Comparison of ENCODE assay signal across 36 cellular contexts in the genomic region with DNA sequence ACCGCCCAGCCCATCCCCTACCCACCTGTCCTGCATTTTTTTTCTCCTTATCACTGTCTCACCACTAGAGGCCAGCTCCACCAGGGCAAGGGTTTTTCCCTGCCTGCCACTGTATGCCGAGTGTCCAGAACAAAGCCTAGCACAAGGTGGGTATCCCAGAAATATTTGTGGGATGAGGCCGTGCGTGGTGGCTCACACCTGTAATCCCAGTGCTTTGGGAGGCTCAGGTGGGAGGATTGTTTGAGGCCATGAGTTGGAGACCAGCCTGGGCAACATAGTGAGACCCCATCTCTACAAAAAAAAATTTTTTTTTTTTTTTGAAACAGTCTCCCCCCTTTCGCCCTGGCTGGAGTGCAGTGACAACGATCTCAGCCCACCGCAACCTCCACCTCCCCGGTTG. TPM values are rescaled to one million over a fixed set of nuclear protein-coding genes. Genes with fewer than 3 reads are reported as not detected.
DNase-seq lines count a peak whose midpoint lies in the region; ATAC-seq and TF ChIP-seq lines count a peak whose summit lies in the region.
"Had no signal": no experiment of that assay in that cellular context is flagged by ENCODE, and none has a peak within 500 bp of the region (broad histone marks: within the 10 kb centered on the region; RNA-seq: fewer than 3 reads in every experiment).

No MANE protein-coding gene starts in this region.

- POLR2A ChIA-PET in SK-N-SH (lab: Yijun Ruan, JAX): interaction anchor here (1.4 kb wide), 1 partner anchor 13 kb away, joined by 4 read pairs; a partner anchor contains a TSS

- no peaks in the 10 kb centered on the region for H3K27me3 Mint-ChIP-seq in type B pancreatic cell
- H3K27me3 Mint-ChIP-seq: CD4-positive, CD25-positive, alpha-beta regulatory T cell; progenitor cell of endocrine pancreas had no signal

- TF ChIP-seq RAD21 in SK-N-SH (IDR thresholded peaks at IDR 0.05; ENCODE audit: low read length): no peak

- H4K20me1 ChIP-seq in SK-N-SH (ENCODE audit: insufficient read depth): no peaks in the 10 kb centered on the region

- intact Hi-C loops in upper lobe of right lung (cut with DNase I): no loop called here

- H2AFZ ChIP-seq in SK-N-SH (ENCODE audit: low read depth): no peak overlapping the region
- H2AFZ ChIP-seq: GM23338 had no signal

- H3K4me1 Mint-ChIP-seq in type B pancreatic cell (ENCODE audit: unreplicated experiment): peaks cover 6% of the 10 kb centered on the region

- H3K36me3 ChIP-seq in SK-N-SH (replicated peaks in 1 of 2; ENCODE audit: control insufficient read depth in 1 of 2, insufficient read depth in 2 of 2, low read length in 1 of 2) (peaks cover 21 to 26% of the 10 kb centered on the region in 2 experiments), upper lobe of right lung (peaks cover 65% of the 10 kb centered on the region)

- WGBS in SK-N-SH (ENCODE audit: low lambda C conversion rate): 93% methylated on average over 8 of the region's 8 CpGs

- H3K4me3 ChIP-seq in SK-N-SH (ENCODE audit: low read depth in 2 of 2, low read length in 1 of 2): no peak overlapping the region
- no peak overlapping the region for H3K4me3 ChIP-seq in LNCaP clone FGC (ENCODE audit: low read depth, low read length)
- no peak overlapping the region for H3K4me3 ChIP-seq in choroid plexus epithelial cell (ENCODE audit: low read depth, low read length)
- no peak overlapping the region for H3K4me3 ChIP-seq in upper lobe of right lung
- H3K4me3 ChIP-seq: cardiac muscle cell, GM23338, heart left ventricle, sigmoid colon, transverse colon had no signal

- no peak overlapping the region for H3K9ac ChIP-seq in SK-N-SH

- no peak overlapping the region for H3K27ac Mint-ChIP-seq in type B pancreatic cell
- H3K27ac Mint-ChIP-seq: activated naive CD4-positive, alpha-beta T cell treated with anti-CD3 and anti-CD28 coated beads, Interleukin-2, amount 50 U/mL, for 72 hours; progenitor cell of endocrine pancreas had no signal

- H3K36me3 Mint-ChIP-seq in type B pancreatic cell: peaks cover 13% of the 10 kb centered on the region

- no peak overlapping the region for H3K27ac ChIP-seq in SK-N-SH (ENCODE audit: low read depth in 2 of 2, low read length in 1 of 2)
- no peak overlapping the region for H3K27ac ChIP-seq in upper lobe of right lung
- H3K27ac ChIP-seq: cardiac muscle cell, heart left ventricle, sigmoid colon, transverse colon had no signal

- CTCF ChIA-PET in SK-N-SH (lab: Yijun Ruan, JAX): interaction anchor here (1.4 kb wide), 1 partner anchor 12 kb away, joined by 3 read pairs; no protein-coding TSS in a partner anchor

- H3K27me3 ChIP-seq in SK-N-SH (ENCODE audit: insufficient read depth) (no peaks in the 10 kb centered on the region), upper lobe of right lung (no peaks in the 10 kb centered on the region)
- H3K27me3 ChIP-seq: cardiac muscle cell, heart left ventricle, sigmoid colon, transverse colon had no signal

- ATAC-seq in SK-N-SH treated with all-trans-retinoic acid at 6 μM for 48 hours (no peak), upper lobe of right lung (no peak), HG03280 (IDR thresholded peaks at IDR 0.05; ENCODE audit: unreplicated experiment) (no peak)
- ATAC-seq: activated naive CD4-positive, alpha-beta T cell treated with anti-CD3 and anti-CD28 coated beads, Interleukin-2, amount 50 U/mL, for 72 hours; esophagus mucosa; GM23338; heart left ventricle; left ventricle myocardium superior; Panc1 had no signal

- H3K4me2 ChIP-seq in SK-N-SH: no peak overlapping the region
- H3K4me2 ChIP-seq: GM23338 had no signal

- H3K4me1 ChIP-seq in SK-N-SH (ENCODE audit: control insufficient read depth in 1 of 2, insufficient read depth in 2 of 2, low read depth in 1 of 2, low read length in 1 of 2) (peaks cover 5 to 11% of the 10 kb centered on the region in 2 experiments; a peak in 2 of 4 replicates), upper lobe of right lung (peaks cover 7% of the 10 kb centered on the region)

- DNase-seq in SK-N-SH: no peak
- no peak for DNase-seq in LNCaP clone FGC (ENCODE audit: low read depth)
- DNase-seq in choroid plexus epithelial cell (ENCODE audit: low read depth): no peak
- no peak for DNase-seq in type B pancreatic cell (ENCODE audit: extremely low spot score, unreplicated experiment)
- no peak for DNase-seq in upper lobe of right lung
- DNase-seq in putamen (ENCODE audit: low spot score): no peak
- DNase-seq: 8988T; activated CD4-positive, alpha-beta T cell treated with anti-CD3 and anti-CD28 coated beads for 4 hours; activated T-cell treated with anti-CD3 and anti-CD28 coated beads for 4 hours; amygdala; Calu3; CD4-positive, CD25-positive, alpha-beta regulatory T cell; cortex of kidney; DMS79 treated with DMSO at 0.1 percent for 48 hours; foreskin fibroblast; GF-D8; heart left ventricle; Karpas-422; left ventricle myocardium superior; mesendoderm; NCI-H1417 treated with DMSO at 0.1 percent for 48 hours; NCI-H2081 treated with DMSO at 0.1 percent for 48 hours; NCI-H2227 treated with DMSO at 0.1 percent for 48 hours; NCI-H526 treated with DMSO at 0.1 percent for 48 hours; SHP77; sigmoid colon; stimulated activated CD4-positive, alpha-beta T cell treated with anti-CD3 and anti-CD28 coated beads, Interleukin-4, amount 100 ng/mL, for 1 hour; transverse colon had no signal

- TF ChIP-seq EP300 in SK-N-SH (IDR thresholded peaks at IDR 0.05; ENCODE audit: borderline replicate concordance in 1 of 2, low read depth in 1 of 2, low read length in 1 of 2): no peak

- no peak overlapping the region for H3K4me3 Mint-ChIP-seq in type B pancreatic cell
- H3K4me3 Mint-ChIP-seq: GM23338 had no signal

- TF ChIP-seq CTCF in SK-N-SH (IDR thresholded peaks at IDR 0.05) (peak; percentile 19; the same call in 1 of the 2 replicates), LNCaP clone FGC (IDR thresholded peaks at IDR 0.05; ENCODE audit: control insufficient read depth, extremely low read depth, insufficient read depth) (0 out of 2 replicates have a peak, but pooled peaks have one; percentile 21), choroid plexus epithelial cell (conservative IDR thresholded peaks at IDR 0.05; ENCODE audit: low read depth, low read length) (peak; percentile 15), type B pancreatic cell (conservative IDR thresholded peaks at IDR 0.05) (peak; percentile 30), upper lobe of right lung (IDR thresholded peaks at IDR 0.05) (no peak)

- H3K79me2 ChIP-seq in SK-N-SH (ENCODE audit: insufficient read depth): peaks cover 25% of the 10 kb centered on the region; the same call in 1 of the 2 replicates

- H3F3A ChIP-seq in SK-N-SH (replicated peaks; ENCODE audit: insufficient read depth): no peaks in the 10 kb centered on the region

- H3K9me2 ChIP-seq in SK-N-SH: no peaks in the 10 kb centered on the region

- H3K9me3 ChIP-seq in SK-N-SH: no peaks in the 10 kb centered on the region
- H3K9me3 ChIP-seq in upper lobe of right lung: no peaks in the 10 kb centered on the region
- H3K9me3 ChIP-seq: heart left ventricle, sigmoid colon, transverse colon had no signal

- no peaks in the 10 kb centered on the region for H3K9me3 Mint-ChIP-seq in type B pancreatic cell
- H3K9me3 Mint-ChIP-seq: activated naive CD4-positive, alpha-beta T cell treated with anti-CD3 and anti-CD28 coated beads, Interleukin-2, amount 50 U/mL, for 72 hours; CD4-positive, CD25-positive, alpha-beta regulatory T cell; GM23338 had no signal

TF ChIP-seq in SK-N-SH, 30 proteins besides CTCF, POLR2A, EP300 and RAD21 (continues in another document):
- TF ChIP-seq SIN3A (IDR thresholded peaks at IDR 0.05; ENCODE audit: borderline replicate concordance, low read depth, low read length) (no peak), GATA2 (CRISPR knock-in tag; IDR thresholded peaks at IDR 0.05) (no peak), JUND (IDR thresholded peaks at IDR 0.05) (no peak), RCOR1 (IDR thresholded peaks at IDR 0.05; ENCODE audit: low read length) (no peak)

TF ChIP-seq in SK-N-SH treated with all-trans-retinoic acid at 6 μM for 48 hours, 23 proteins besides CTCF, POLR2A, EP300 and RAD21:
- TF ChIP-seq, protein P1, sequence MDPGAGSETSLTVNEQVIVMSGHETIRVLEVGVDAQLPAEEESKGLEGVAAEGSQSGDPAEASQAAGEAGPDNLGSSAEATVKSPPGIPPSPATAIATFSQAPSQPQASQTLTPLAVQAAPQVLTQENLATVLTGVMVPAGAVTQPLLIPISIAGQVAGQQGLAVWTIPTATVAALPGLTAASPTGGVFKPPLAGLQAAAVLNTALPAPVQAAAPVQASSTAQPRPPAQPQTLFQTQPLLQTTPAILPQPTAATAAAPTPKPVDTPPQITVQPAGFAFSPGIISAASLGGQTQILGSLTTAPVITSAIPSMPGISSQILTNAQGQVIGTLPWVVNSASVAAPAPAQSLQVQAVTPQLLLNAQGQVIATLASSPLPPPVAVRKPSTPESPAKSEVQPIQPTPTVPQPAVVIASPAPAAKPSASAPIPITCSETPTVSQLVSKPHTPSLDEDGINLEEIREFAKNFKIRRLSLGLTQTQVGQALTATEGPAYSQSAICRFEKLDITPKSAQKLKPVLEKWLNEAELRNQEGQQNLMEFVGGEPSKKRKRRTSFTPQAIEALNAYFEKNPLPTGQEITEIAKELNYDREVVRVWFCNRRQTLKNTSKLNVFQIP (CRISPR knock-in tag; IDR thresholded peaks at IDR 0.05; ENCODE audit: borderline replicate concordance, low read depth): no peak
- no peak for TF ChIP-seq SNAI2 (CRISPR knock-in tag; IDR thresholded peaks at IDR 0.05)
- TF ChIP-seq ESRRG (CRISPR knock-in tag; IDR thresholded peaks at IDR 0.05): no peak
TF ChIP-seq in SK-N-SH treated with all-trans-retinoic acid at 6 μM for 48 hours: peak in this region for 0.

RNA-seq across cellular contexts. Expression of a gene that starts 2.9 kb away (rescaled TPM):
- 49.6 and 56.8 TPM in 2 replicates for polyA plus RNA-seq in SK-N-SH (2012; rRNA removed)
- 12.2 and 17.6 TPM in 2 replicates for polyA plus RNA-seq in SK-N-SH (2012; cell fraction: cytosol; rRNA removed)
- 308 and 479 TPM in 2 replicates for polyA plus RNA-seq in SK-N-SH (2012; cell fraction: nucleus; rRNA removed)
- total RNA-seq in type B pancreatic cell (ENCODE audit: low replicate concordance) (24.0 and 27.7 TPM in 2 replicates), upper lobe of right lung (32.6 TPM)

RNA-seq across cellular contexts. Expression of a gene that starts 12.8 kb away (rescaled TPM):
- 470 and 554 TPM in 2 replicates for polyA plus RNA-seq in SK-N-SH (2012; rRNA removed)
- 460 and 463 TPM in 2 replicates for polyA plus RNA-seq in SK-N-SH (2012; cell fraction: cytosol; rRNA removed)
- 129 and 187 TPM in 2 replicates for polyA plus RNA-seq in SK-N-SH (2012; cell fraction: nucleus; rRNA removed)
- total RNA-seq in type B pancreatic cell (ENCODE audit: low replicate concordance): 89.8 and 101 TPM in 2 replicates
- 77.8 TPM for total RNA-seq in upper lobe of right lung

RNA-seq across cellular contexts. Expression of a gene that starts 33.8 kb away (rescaled TPM):
- polyA plus RNA-seq in SK-N-SH (2012; rRNA removed): 3.5 and 4.7 TPM in 2 replicates
- polyA plus RNA-seq in SK-N-SH (2012; cell fraction: cytosol; rRNA removed): 1.8 and 3.1 TPM in 2 replicates
- 7.0 and 7.6 TPM in 2 replicates for polyA plus RNA-seq in SK-N-SH (2012; cell fraction: nucleus; rRNA removed)
- total RNA-seq in type B pancreatic cell (ENCODE audit: low replicate concordance) (15.0 and 15.7 TPM in 2 replicates), upper lobe of right lung (10.6 TPM)
